Comparison of ENCODE assay signal across 2 cellular contexts in the genomic region with DNA sequence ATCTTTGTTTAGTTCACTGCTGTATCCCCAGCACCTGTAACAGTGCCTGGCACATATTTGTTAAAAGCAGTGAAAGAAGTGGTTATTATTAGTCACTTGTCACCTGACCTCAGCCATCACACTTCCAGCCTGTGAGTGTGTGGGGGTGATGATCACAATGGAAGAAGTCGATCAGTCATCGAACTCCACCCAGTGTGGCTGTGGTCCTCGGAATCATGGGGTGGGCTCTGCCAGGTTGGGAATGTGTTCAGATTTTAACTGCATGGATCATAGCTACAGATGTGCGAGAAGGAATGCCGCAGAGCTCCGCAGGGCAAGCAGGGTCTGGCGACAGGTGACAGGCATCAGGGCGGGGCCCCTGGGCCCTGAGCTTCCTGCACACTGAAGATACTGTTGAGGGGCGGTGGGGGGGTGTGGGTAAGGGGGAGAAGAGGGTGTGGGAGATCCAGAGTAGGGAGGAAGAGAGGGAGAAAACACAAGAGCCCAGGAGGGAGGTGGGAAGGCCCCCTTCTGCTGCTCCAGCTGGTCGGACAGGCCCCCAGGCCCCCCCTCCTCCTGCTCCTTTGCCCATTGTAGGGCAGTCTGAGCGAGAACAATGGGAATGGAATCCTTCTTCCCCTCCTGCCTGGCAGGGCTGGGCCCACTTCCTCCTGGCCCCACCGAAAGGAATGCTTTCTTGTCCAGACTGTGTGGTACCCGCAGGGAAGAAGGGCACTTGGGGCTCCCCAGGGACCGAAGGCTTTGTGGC.
A peak's percentile ranks its signal among the peaks of the same experiment; 100 is the strongest.
TF ChIP-seq lines count a peak whose summit lies in the region.

No MANE protein-coding gene starts in this region.

TF ChIP-seq in IMR-90, 13 proteins besides CTCF, POLR2A, EP300 and RAD21:
- TF ChIP-seq RFX5 (IDR thresholded peaks at IDR 0.05; ENCODE audit: low read depth, low read length) (no peak), CHD1 (IDR thresholded peaks at IDR 0.05; ENCODE audit: low read depth, low read length) (no peak), SMC3 (IDR thresholded peaks at IDR 0.05; ENCODE audit: low read depth, low read length) (no peak), USF2 (IDR thresholded peaks at IDR 0.05; ENCODE audit: low read depth, low read length) (peak; percentile 6; the same call in 1 of the 2 replicates), MXI1 (IDR thresholded peaks at IDR 0.05; ENCODE audit: borderline replicate concordance, low read depth, low read length) (no peak), MAFK (IDR thresholded peaks at IDR 0.05; ENCODE audit: low read depth, low read length) (no peak), ELK1 (IDR thresholded peaks at IDR 0.05; ENCODE audit: borderline replicate concordance, low read depth, low read length) (no peak), FOS (IDR thresholded peaks at IDR 0.05; ENCODE audit: low read depth, low read length) (no peak)
TF ChIP-seq in IMR-90: peak in this region for 1.

TF ChIP-seq in K562, 482 proteins besides CTCF, POLR2A, EP300 and RAD21:
- TF ChIP-seq, protein P1, sequence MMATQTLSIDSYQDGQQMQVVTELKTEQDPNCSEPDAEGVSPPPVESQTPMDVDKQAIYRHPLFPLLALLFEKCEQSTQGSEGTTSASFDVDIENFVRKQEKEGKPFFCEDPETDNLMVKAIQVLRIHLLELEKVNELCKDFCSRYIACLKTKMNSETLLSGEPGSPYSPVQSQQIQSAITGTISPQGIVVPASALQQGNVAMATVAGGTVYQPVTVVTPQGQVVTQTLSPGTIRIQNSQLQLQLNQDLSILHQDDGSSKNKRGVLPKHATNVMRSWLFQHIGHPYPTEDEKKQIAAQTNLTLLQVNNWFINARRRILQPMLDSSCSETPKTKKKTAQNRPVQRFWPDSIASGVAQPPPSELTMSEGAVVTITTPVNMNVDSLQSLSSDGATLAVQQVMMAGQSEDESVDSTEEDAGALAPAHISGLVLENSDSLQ (IDR thresholded peaks at IDR 0.05), result 0 out of 2 replicates have a peak, but pooled peaks have one; percentile 6
- no peak for TF ChIP-seq ZNF609 (CRISPR knock-in tag; IDR thresholded peaks at IDR 0.05; ENCODE audit: borderline replicate concordance)
- peak; percentile 37; the same call in 1 of the 2 replicates for TF ChIP-seq VEZF1 (CRISPR knock-in tag; IDR thresholded peaks at IDR 0.05)
